ENCODE assay signal across 20 cellular contexts in the genomic region with DNA sequence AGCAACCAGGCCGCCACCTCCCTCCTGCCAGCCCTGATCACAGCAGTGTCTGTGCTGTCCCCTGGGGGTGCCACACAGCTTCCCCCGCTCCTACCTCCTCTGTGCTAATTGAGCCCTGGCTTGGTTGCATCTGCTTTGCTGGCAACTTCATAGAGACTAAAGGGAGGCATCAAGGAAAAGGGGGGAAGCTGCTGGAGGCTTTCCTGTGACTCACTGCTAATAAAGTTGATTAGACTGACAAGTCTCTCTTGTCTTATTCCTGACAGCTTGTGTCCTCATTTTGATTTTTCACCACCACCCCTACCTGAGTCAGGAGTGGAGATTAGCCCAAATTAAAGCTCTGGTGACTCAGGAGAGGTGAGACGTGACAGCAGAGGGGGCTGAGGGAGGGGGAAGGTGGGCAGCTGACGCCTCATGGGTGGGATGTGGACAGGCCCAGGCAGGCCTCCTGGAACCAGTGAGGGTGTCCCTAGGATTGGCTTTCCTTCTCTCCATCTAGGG.
A peak's percentile ranks its signal among the peaks of the same experiment; 100 is the strongest.
DNase-seq lines count a peak whose midpoint lies in the region; ATAC-seq and TF ChIP-seq lines count a peak whose summit lies in the region.
"Had no signal": no experiment of that assay in that cellular context is flagged by ENCODE, and none has a peak within 500 bp of the region (broad histone marks: within the 10 kb centered on the region; RNA-seq: fewer than 3 reads in every experiment).

No MANE protein-coding gene starts in this region.

- H4K20me1 ChIP-seq in GM23338 (replicated peaks; ENCODE audit: insufficient read depth) (no peaks in the 10 kb centered on the region), smooth muscle cell (ENCODE audit: low read depth) (no peaks in the 10 kb centered on the region)

- H3F3A ChIP-seq in GM23338 (replicated peaks; ENCODE audit: low read depth) (no peaks in the 10 kb centered on the region), smooth muscle cell (ENCODE audit: low read depth) (no peaks in the 10 kb centered on the region)

- peaks cover 4% of the 10 kb centered on the region for H3K9me2 ChIP-seq in GM23338 (ENCODE audit: insufficient read depth)

- H3K27me3 Mint-ChIP-seq in GM23338 (ENCODE audit: insufficient read depth, low read depth, poor library complexity): no peaks in the 10 kb centered on the region
- H3K27me3 Mint-ChIP-seq: CD4-positive, alpha-beta T cell; natural killer cell treated with Interleukin-12 subunit alpha and Interleukin-12 subunit beta and Interleukin-15 and Interleukin-18, amount 100 ng/mL, for 72 hours; stimulated activated memory B cell treated with anti-CD40 and anti-IgM and Interleukin-4, amounts not matched to agents 10 μg/mL and 1 μg/mL and 100 μg/mL, for 72 hours; T-cell had no signal

- H3K27ac Mint-ChIP-seq in GM23338: no peak overlapping the region
- H3K27ac Mint-ChIP-seq: CD4-positive, alpha-beta T cell; natural killer cell treated with Interleukin-12 subunit alpha and Interleukin-12 subunit beta and Interleukin-15 and Interleukin-18, amount 100 ng/mL, for 72 hours; stimulated activated memory B cell treated with anti-CD40 and anti-IgM and Interleukin-4, amounts not matched to agents 10 μg/mL and 1 μg/mL and 100 μg/mL, for 72 hours; T-cell had no signal

- H3K79me2 ChIP-seq in GM23338 (replicated peaks; ENCODE audit: insufficient read depth) (no peaks in the 10 kb centered on the region), smooth muscle cell (ENCODE audit: low read depth) (no peaks in the 10 kb centered on the region)

- no peaks in the 10 kb centered on the region for H3K9me3 ChIP-seq in smooth muscle cell (replicated peaks; ENCODE audit: low read depth)
- H3K9me3 ChIP-seq: esophagus muscularis mucosa, right lobe of liver, upper lobe of right lung had no signal

- H2AFZ ChIP-seq in GM23338 (peak overlapping the region; percentile 47; the same call in 1 of the 2 replicates), smooth muscle cell (ENCODE audit: low read depth) (no peak overlapping the region)
- H2AFZ ChIP-seq: GM23248 had no signal

- H3K36me3 ChIP-seq in GM23338 (ENCODE audit: insufficient read depth): no peaks in the 10 kb centered on the region
- H3K36me3 ChIP-seq in smooth muscle cell (ENCODE audit: low read depth): no peaks in the 10 kb centered on the region
- H3K36me3 ChIP-seq: esophagus muscularis mucosa, right lobe of liver, upper lobe of right lung had no signal

- DNase-seq in GM23338 (ENCODE audit: low spot score) (no peak), NCI-H1694 (lab: John Stamatoyannopoulos, UW) (peak; percentile 50), cerebellum (ENCODE audit: low spot score) (peak; percentile 28), smooth muscle cell (lab: John Stamatoyannopoulos, UW; ENCODE audit: unreplicated experiment) (no peak), substantia nigra (lab: John Stamatoyannopoulos, UW) (no peak)
- DNase-seq: activated CD4-positive, alpha-beta T cell treated with anti-CD3 and anti-CD28 coated beads for 4 hours; activated T-cell treated with anti-CD3 and anti-CD28 coated beads, Interleukin-2, amount 50 U/mL, for 48 hours; CD4-positive, alpha-beta T cell; GM23248; KBM-7; OCI-M1; right lobe of liver; stimulated activated CD4-positive, alpha-beta T cell treated with anti-CD3 and anti-CD28 coated beads, Interleukin-4, amount 100 ng/mL, for 4 hours; T-cell; upper lobe of right lung had no signal

- H3K9me3 Mint-ChIP-seq in GM23338: no peaks in the 10 kb centered on the region
- H3K9me3 Mint-ChIP-seq: natural killer cell treated with Interleukin-12 subunit alpha and Interleukin-12 subunit beta and Interleukin-15 and Interleukin-18, amount 100 ng/mL, for 72 hours; stimulated activated memory B cell treated with anti-CD40 and anti-IgM and Interleukin-4, amounts not matched to agents 10 μg/mL and 1 μg/mL and 100 μg/mL, for 72 hours; T-cell had no signal

- ATAC-seq in GM23338: peak; percentile 55; the same call in 2 of the 3 replicates
- ATAC-seq in HG03432 (IDR thresholded peaks at IDR 0.05; ENCODE audit: unreplicated experiment): no peak
- ATAC-seq in GM21619 (IDR thresholded peaks at IDR 0.05; ENCODE audit: unreplicated experiment): no peak
- ATAC-seq: natural killer cell treated with Interleukin-12 subunit alpha and Interleukin-12 subunit beta and Interleukin-15 and Interleukin-18, amount 100 ng/mL, for 72 hours; T-cell; upper lobe of right lung had no signal

- H3K4me3 Mint-ChIP-seq in GM23338: no peak overlapping the region
- H3K4me3 Mint-ChIP-seq: CD4-positive, alpha-beta T cell; natural killer cell treated with Interleukin-12 subunit alpha and Interleukin-12 subunit beta and Interleukin-15 and Interleukin-18, amount 100 ng/mL, for 72 hours; stimulated activated memory B cell treated with anti-CD40 and anti-IgM and Interleukin-4, amounts not matched to agents 10 μg/mL and 1 μg/mL and 100 μg/mL, for 72 hours; T-cell had no signal

- H3K4me1 ChIP-seq in GM23338 (ENCODE audit: insufficient read depth) (no peaks in the 10 kb centered on the region), smooth muscle cell (ENCODE audit: low read depth) (no peaks in the 10 kb centered on the region)
- H3K4me1 ChIP-seq: esophagus muscularis mucosa, right lobe of liver, upper lobe of right lung had no signal

- no peak for TF ChIP-seq CTCF in GM23338 (conservative IDR thresholded peaks at IDR 0.05; ENCODE audit: low read depth in 2 of 2)
- TF ChIP-seq CTCF in smooth muscle cell (IDR thresholded peaks at IDR 0.05; ENCODE audit: borderline replicate concordance, insufficient read depth, poor library complexity, severe bottlenecking): no peak

- 50% methylated on average over 4 of the region's 4 CpGs for WGBS in smooth muscle cell (ENCODE audit: low lambda C conversion rate)

- H3K4me3 ChIP-seq in GM23338: no peak overlapping the region
- H3K4me3 ChIP-seq in smooth muscle cell: no peak overlapping the region
- H3K4me3 ChIP-seq: esophagus muscularis mucosa, GM23248, right lobe of liver, upper lobe of right lung had no signal

- no peaks in the 10 kb centered on the region for H3K36me3 Mint-ChIP-seq in GM23338 (ENCODE audit: low read depth)
- H3K36me3 Mint-ChIP-seq: natural killer cell treated with Interleukin-12 subunit alpha and Interleukin-12 subunit beta and Interleukin-15 and Interleukin-18, amount 100 ng/mL, for 72 hours; stimulated activated memory B cell treated with anti-CD40 and anti-IgM and Interleukin-4, amounts not matched to agents 10 μg/mL and 1 μg/mL and 100 μg/mL, for 72 hours; T-cell had no signal

- no peaks in the 10 kb centered on the region; the same call in 2 of the 3 replicates for H3K4me1 Mint-ChIP-seq in GM23338
- H3K4me1 Mint-ChIP-seq: stimulated activated memory B cell treated with anti-CD40 and anti-IgM and Interleukin-4, amounts not matched to agents 10 μg/mL and 1 μg/mL and 100 μg/mL, for 72 hours; T-cell had no signal

- no peak overlapping the region for H3K4me2 ChIP-seq in GM23338
- H3K4me2 ChIP-seq in smooth muscle cell: peak overlapping the region; percentile 8

- H3K27me3 ChIP-seq in GM23338 (ENCODE audit: insufficient read depth): no peaks in the 10 kb centered on the region
- H3K27me3 ChIP-seq in smooth muscle cell (ENCODE audit: low read depth): no peaks in the 10 kb centered on the region
- H3K27me3 ChIP-seq: esophagus muscularis mucosa, right lobe of liver, upper lobe of right lung had no signal

- H3K9ac ChIP-seq in smooth muscle cell (ENCODE audit: low read depth): no peak overlapping the region
- H3K9ac ChIP-seq: GM23248 had no signal

- H3K27ac ChIP-seq in GM23338 (ENCODE audit: low read depth) (no peak overlapping the region), smooth muscle cell (ENCODE audit: low read depth) (peak overlapping the region; percentile 2), substantia nigra (ENCODE audit: low read depth, low read length, poor library complexity, severe bottlenecking) (no peak overlapping the region)
- H3K27ac ChIP-seq: esophagus muscularis mucosa, GM23248, right lobe of liver, upper lobe of right lung had no signal

TF ChIP-seq in GM23338, 12 proteins besides CTCF, POLR2A, EP300 and RAD21:
- TF ChIP-seq ZNF114 (CRISPR knock-in tag; IDR thresholded peaks at IDR 0.05): no peak

Comparison
In these comparisons a context has a peak if more than half of its experiments do, and no peak if none do; other contexts are left out.
1. DNase-seq: peak in NCI-H1694 (single experiment) and cerebellum (single experiment); none in GM23338 (single experiment), smooth muscle cell (single experiment) and substantia nigra (0 of 49).